In genomic region chr1:74690909-74691308, GRCh38 we compare ENCODE assay signal across 19 cellular contexts.
DNase-seq lines count a peak whose midpoint lies in the region; ATAC-seq and TF ChIP-seq lines count a peak whose summit lies in the region.
"Had no signal": no experiment of that assay in that cellular context is flagged by ENCODE, and none has a peak within 500 bp of the region (broad histone marks: within the 10 kb centered on the region; RNA-seq: fewer than 3 reads in every experiment).

No MANE protein-coding gene starts in this region.

- H3K9me2 ChIP-seq in MM.1S (replicated peaks; ENCODE audit: insufficient read depth, low read length) = no peaks in the 10 kb centered on the region

- no peak overlapping the region for H3K27ac ChIP-seq in MM.1S (ENCODE audit: low read length)
- H3K27ac ChIP-seq: BLaER1 treated with 17β-estradiol and CSF1 and Interleukin-3, amounts not matched to agents 10 nM and 100 nM; KMS-11; PC-9; SJSA1 had no signal

- H4K20me1 ChIP-seq in MM.1S (ENCODE audit: insufficient read depth, low read length) = no peaks in the 10 kb centered on the region
- H4K20me1 ChIP-seq: BLaER1 treated with 17β-estradiol and CSF1 and Interleukin-3, amounts not matched to agents 10 nM and 100 nM had no signal

- DNase-seq in NCI-H2029 (lab: John Stamatoyannopoulos, UW) = peak; percentile 8
- DNase-seq in NCI-H2029 treated with DMSO at 0.1 percent for 48 hours (lab: John Stamatoyannopoulos, UW) = no peak
- DNase-seq in NCI-H1436 (lab: John Stamatoyannopoulos, UW) = peak; percentile 51
- peak; percentile 7 for DNase-seq in NCI-H510A (lab: John Stamatoyannopoulos, UW)
- no peak for DNase-seq in SIG-M5 treated with dmso at 0.1 percent for 504 hours (lab: John Stamatoyannopoulos, UW; ENCODE audit: unreplicated experiment)
- DNase-seq in MM.1S = no peak
- DNase-seq: CD8-positive, alpha-beta T cell; GDM1; H9; NCI-H2081 treated with DMSO at 0.1 percent for 48 hours; NCI-H446; NCI-H82; PC-9; SW 1271; T-helper 2 cell had no signal

- no peaks in the 10 kb centered on the region for H3K27me3 ChIP-seq in MM.1S (replicated peaks; ENCODE audit: insufficient read depth, low read length)
- H3K27me3 ChIP-seq: BLaER1 treated with 17β-estradiol and CSF1 and Interleukin-3, amounts not matched to agents 10 nM and 100 nM; SJSA1 had no signal

- TF ChIP-seq CTCF in MM.1S (IDR thresholded peaks at IDR 0.05; ENCODE audit: low read length) = no peak

- H3K4me3 ChIP-seq in MM.1S (ENCODE audit: low read length) = no peak overlapping the region
- H3K4me3 ChIP-seq: BLaER1 treated with 17β-estradiol and CSF1 and Interleukin-3, amounts not matched to agents 10 nM and 100 nM; PC-9; SJSA1 had no signal

- H3K9ac ChIP-seq in MM.1S (ENCODE audit: low read length) = no peak overlapping the region
- H3K9ac ChIP-seq: KMS-11 had no signal

- ATAC-seq in GM21515 (IDR thresholded peaks at IDR 0.05; ENCODE audit: unreplicated experiment) = no peak
- ATAC-seq: CD8-positive, alpha-beta T cell had no signal

- H3K4me2 ChIP-seq in MM.1S (ENCODE audit: low read depth, low read length) = no peak overlapping the region
- H3K4me2 ChIP-seq: BLaER1 treated with 17β-estradiol and CSF1 and Interleukin-3, amounts not matched to agents 10 nM and 100 nM; KMS-11 had no signal

- H2AFZ ChIP-seq in MM.1S (ENCODE audit: low read length) = no peak overlapping the region

- H3K79me2 ChIP-seq in MM.1S (ENCODE audit: low read length) = no peaks in the 10 kb centered on the region

- no peaks in the 10 kb centered on the region for H3K36me3 ChIP-seq in MM.1S (replicated peaks; ENCODE audit: insufficient read depth, low read length)
- H3K36me3 ChIP-seq: BLaER1 treated with 17β-estradiol and CSF1 and Interleukin-3, amounts not matched to agents 10 nM and 100 nM; SJSA1 had no signal

- H3F3A ChIP-seq in MM.1S (ENCODE audit: insufficient read depth, low read length) = no peaks in the 10 kb centered on the region

- H3K9me3 ChIP-seq in MM.1S (replicated peaks; ENCODE audit: insufficient read depth, low read length) = no peaks in the 10 kb centered on the region
- H3K9me3 ChIP-seq: BLaER1 treated with 17β-estradiol and CSF1 and Interleukin-3, amounts not matched to agents 10 nM and 100 nM; SJSA1 had no signal

- no peaks in the 10 kb centered on the region for H3K4me1 ChIP-seq in MM.1S (ENCODE audit: low read length)
- H3K4me1 ChIP-seq: BLaER1 treated with 17β-estradiol and CSF1 and Interleukin-3, amounts not matched to agents 10 nM and 100 nM had no signal

Comparison
In these comparisons a context has a peak if more than half of its experiments do, and no peak if none do; other contexts are left out.
1. DNase-seq: peak in NCI-H2029 (single experiment), NCI-H1436 (single experiment) and NCI-H510A (single experiment); none in NCI-H2029 treated with DMSO at 0.1 percent for 48 hours (single experiment), SIG-M5 treated with dmso at 0.1 percent for 504 hours (single experiment) and MM.1S (single experiment).